Comparison of ENCODE assay signal across 9 cellular contexts in the genomic region with DNA sequence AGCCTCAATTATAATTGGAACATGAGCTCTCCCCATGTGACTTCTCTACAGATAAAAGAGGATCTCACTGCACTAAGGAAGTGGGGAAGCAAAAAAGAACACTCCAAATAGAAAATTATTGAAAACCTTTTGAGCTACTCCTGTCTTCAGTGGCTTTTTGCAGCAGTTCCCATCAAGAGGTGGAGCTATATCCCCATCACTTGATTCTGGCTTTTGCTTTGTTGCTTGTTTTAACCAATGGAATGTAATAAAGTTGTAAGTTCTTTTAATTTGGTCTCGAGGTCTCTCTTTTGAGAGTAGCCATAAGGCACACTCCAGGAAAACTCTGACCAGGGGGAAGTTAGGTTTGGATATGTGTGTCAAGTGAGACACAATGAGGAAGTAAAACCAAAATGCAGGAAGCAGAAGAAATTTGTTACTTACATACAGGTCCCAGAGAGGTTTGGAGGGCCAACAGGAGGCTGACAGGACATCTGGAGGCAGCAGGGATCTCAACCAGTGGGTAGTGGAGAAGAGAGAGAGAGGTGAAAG.
A peak's percentile ranks its signal among the peaks of the same experiment; 100 is the strongest.
DNase-seq lines count a peak whose midpoint lies in the region; ATAC-seq, FAIRE-seq and TF ChIP-seq lines count a peak whose summit lies in the region.
"Had no signal": no experiment of that assay in that cellular context is flagged by ENCODE, and none has a peak within 500 bp of the region (broad histone marks: within the 10 kb centered on the region; RNA-seq: fewer than 3 reads in every experiment).

No MANE protein-coding gene starts in this region.

- H3K27ac Mint-ChIP-seq in activated CD4-positive, alpha-beta memory T cell treated with anti-CD3 and anti-CD28 coated beads for 36 hours, result no peak overlapping the region
- no peak overlapping the region for H3K27ac Mint-ChIP-seq in activated CD4-positive, alpha-beta T cell treated with anti-CD3 and anti-CD28 coated beads for 36 hours

- no peaks in the 10 kb centered on the region for H3K9me3 Mint-ChIP-seq in activated CD4-positive, alpha-beta memory T cell treated with anti-CD3 and anti-CD28 coated beads for 36 hours
- H3K9me3 Mint-ChIP-seq in activated CD4-positive, alpha-beta T cell treated with anti-CD3 and anti-CD28 coated beads for 36 hours (ENCODE audit: low read depth), result no peaks in the 10 kb centered on the region

- no peaks in the 10 kb centered on the region for H3K27me3 Mint-ChIP-seq in activated CD4-positive, alpha-beta memory T cell treated with anti-CD3 and anti-CD28 coated beads for 36 hours
- H3K27me3 Mint-ChIP-seq in activated CD4-positive, alpha-beta T cell treated with anti-CD3 and anti-CD28 coated beads for 36 hours, result peaks cover 12% of the 10 kb centered on the region

- POLR2A ChIA-PET in GM12878 (lab: Charles Lee), result no interaction called here
- POLR2A ChIA-PET in activated CD4-positive, alpha-beta memory T cell treated with anti-CD3 and anti-CD28 coated beads for 36 hours (lab: Charles Lee), result no interaction called here
- POLR2A ChIA-PET in activated CD4-positive, alpha-beta T cell treated with anti-CD3 and anti-CD28 coated beads for 36 hours (lab: Charles Lee), result no interaction called here

- no peaks in the 10 kb centered on the region for H3K27me3 ChIP-seq in GM12878 (replicated peaks in 1 of 2; ENCODE audit: control insufficient read depth in 2 of 2, insufficient read depth in 2 of 2, low read length in 1 of 2)

- SMC1A ChIA-PET in GM12878 (lab: Charles Lee; ENCODE audit: uncharacterized antibody, unreplicated experiment), result no interaction called here

- no peaks in the 10 kb centered on the region for H3K4me1 Mint-ChIP-seq in activated CD4-positive, alpha-beta memory T cell treated with anti-CD3 and anti-CD28 coated beads for 36 hours (ENCODE audit: low read depth)
- no peaks in the 10 kb centered on the region for H3K4me1 Mint-ChIP-seq in activated CD4-positive, alpha-beta T cell treated with anti-CD3 and anti-CD28 coated beads for 36 hours

- in situ Hi-C loops in Caki2 (cut with HindIII; ENCODE audit: low pct_unique_long_range_greater_than_20kb, low sequenced_read_pairs), result no loop called here
- in situ Hi-C loops in GM12878 (cut with MboI), result no loop called here

- no peak overlapping the region for H3K4me3 ChIP-seq in GM12878

- TF ChIP-seq CTCF in GM12878 (IDR thresholded peaks at IDR 0.05 in 2 of 3, conservative IDR thresholded peaks at IDR 0.05 in 1 of 3; ENCODE audit: control insufficient read depth in 2 of 3, extremely low read depth in 1 of 3, insufficient read depth in 1 of 3, low read depth in 3 of 3, low read length in 3 of 3), result no peak

- no peaks in the 10 kb centered on the region for H3K36me3 Mint-ChIP-seq in activated CD4-positive, alpha-beta memory T cell treated with anti-CD3 and anti-CD28 coated beads for 36 hours
- no peaks in the 10 kb centered on the region for H3K36me3 Mint-ChIP-seq in activated CD4-positive, alpha-beta T cell treated with anti-CD3 and anti-CD28 coated beads for 36 hours (ENCODE audit: low read depth)

- H3K36me3 ChIP-seq in GM12878 (ENCODE audit: control insufficient read depth in 2 of 2, insufficient read depth in 2 of 2, low read length in 1 of 2), result no peaks in the 10 kb centered on the region

- no peaks in the 10 kb centered on the region for H3K9me3 ChIP-seq in GM12878 (replicated peaks; ENCODE audit: control insufficient read depth, insufficient read depth, low read length)

- no peak overlapping the region for H3K27ac ChIP-seq in GM12878 (ENCODE audit: control insufficient read depth, insufficient read depth)

- TF ChIP-seq EP300 in GM12878 (IDR thresholded peaks at IDR 0.05; ENCODE audit: borderline replicate concordance in 1 of 2, control insufficient read depth in 1 of 2, low read depth in 2 of 2, low read length in 2 of 2), result no peak

- no TSS peak for BruUV-seq in GM12878 (replicated peaks; lab: Mats Ljungman, UMichigan)

- CTCF ChIA-PET in GM12878 (lab: Yijun Ruan, JAX), result interaction anchor here (0.6 to 0.7 kb wide), 2 partner anchors 91 to 136 kb away, joined by 3 read pairs; no protein-coding TSS in a partner anchor
- CTCF ChIA-PET in activated CD4-positive, alpha-beta memory T cell treated with anti-CD3 and anti-CD28 coated beads for 36 hours (lab: Charles Lee), result no interaction called here
- CTCF ChIA-PET in activated CD4-positive, alpha-beta T cell treated with anti-CD3 and anti-CD28 coated beads for 36 hours (lab: Charles Lee), result interaction anchor here (0.6 kb wide), 1 partner anchor 256 kb away, joined by 4 read pairs; no protein-coding TSS in a partner anchor

- 0% methylated on average over 1 of the region's 1 CpG for WGBS in GM12878 (ENCODE audit: insufficient coverage, insufficient replicate concordance, low lambda C conversion rate, missing lambda C conversion rate)

- FAIRE-seq in GM12878 (lab: Jason Lieb, UNC), result no peak

- intact Hi-C loops in GM12878 (cut with micrococcal nuclease; ENCODE audit: unreplicated experiment), result no loop called here
- intact Hi-C loops in activated CD4-positive, alpha-beta memory T cell treated with anti-CD3 and anti-CD28 coated beads for 36 hours (cut with micrococcal nuclease), result no loop called here
- intact Hi-C loops in activated CD4-positive, alpha-beta T cell treated with anti-CD3 and anti-CD28 coated beads for 36 hours (cut with DNase I, micrococcal nuclease), result no loop called here

- H3K4me3 Mint-ChIP-seq in activated CD4-positive, alpha-beta memory T cell treated with anti-CD3 and anti-CD28 coated beads for 36 hours, result no peak overlapping the region
- no peak overlapping the region for H3K4me3 Mint-ChIP-seq in activated CD4-positive, alpha-beta T cell treated with anti-CD3 and anti-CD28 coated beads for 36 hours

- RAD21 ChIA-PET in GM12878 (lab: Charles Lee; ENCODE audit: unreplicated experiment), result no interaction called here

- no peaks in the 10 kb centered on the region for H3K79me2 ChIP-seq in GM12878 (ENCODE audit: control insufficient read depth, insufficient read depth, low read length)

- no peak overlapping the region for H3K4me2 ChIP-seq in GM12878 (ENCODE audit: control insufficient read depth, insufficient read depth)

- H2AFZ ChIP-seq in GM12878 (ENCODE audit: control insufficient read depth, low read depth, low read length), result no peak overlapping the region

- TF ChIP-seq RAD21 in GM12878 (IDR thresholded peaks at IDR 0.05; ENCODE audit: insufficient read depth, low read depth, low read length), result 0 out of 2 replicates have a peak, but pooled peaks have one; percentile 26

- no peak for TF ChIP-seq POLR2A in GM12878 (IDR thresholded peaks at IDR 0.05; ENCODE audit: low read depth, low read length)

- H3K9ac ChIP-seq in GM12878 (ENCODE audit: control insufficient read depth, insufficient read depth, low read length), result no peak overlapping the region

- peak; percentile 28 for DNase-seq in Caki2 (ENCODE audit: low read depth)
- peak; percentile 44 for DNase-seq in HT1080 (ENCODE audit: low read depth)
- no peak for DNase-seq in GM12878 (ENCODE audit: low read depth, low spot score)
- DNase-seq in left lobe of liver (ENCODE audit: low spot score), result no peak
- no peak for DNase-seq in activated CD4-positive, alpha-beta memory T cell treated with anti-CD3 and anti-CD28 coated beads for 36 hours
- no peak for DNase-seq in activated CD4-positive, alpha-beta T cell treated with anti-CD3 and anti-CD28 coated beads for 36 hours
- DNase-seq in NCI-H1694 (lab: John Stamatoyannopoulos, UW), result no peak
- DNase-seq: NCI-H2227 treated with DMSO at 0.1 percent for 48 hours had no signal

- peaks cover 11% of the 10 kb centered on the region for H3K4me1 ChIP-seq in GM12878 (ENCODE audit: control insufficient read depth, insufficient read depth, low read length)

- no peaks in the 10 kb centered on the region for H4K20me1 ChIP-seq in GM12878 (ENCODE audit: control insufficient read depth, insufficient read depth)

- ATAC-seq in GM12878, result peak; percentile 61
- peak; percentile 18 for ATAC-seq in left lobe of liver
- ATAC-seq in activated CD4-positive, alpha-beta T cell treated with anti-CD3 and anti-CD28 coated beads for 36 hours, result no peak
- ATAC-seq in GM18868 (IDR thresholded peaks at IDR 0.05; ENCODE audit: unreplicated experiment), result no peak

TF ChIP-seq in GM12878, 131 proteins besides CTCF, POLR2A, EP300 and RAD21 (continues in another document):
- TF ChIP-seq MYB (IDR thresholded peaks at IDR 0.05; ENCODE audit: borderline replicate concordance, low read depth, low read length), result no peak
- TF ChIP-seq, protein P1, sequence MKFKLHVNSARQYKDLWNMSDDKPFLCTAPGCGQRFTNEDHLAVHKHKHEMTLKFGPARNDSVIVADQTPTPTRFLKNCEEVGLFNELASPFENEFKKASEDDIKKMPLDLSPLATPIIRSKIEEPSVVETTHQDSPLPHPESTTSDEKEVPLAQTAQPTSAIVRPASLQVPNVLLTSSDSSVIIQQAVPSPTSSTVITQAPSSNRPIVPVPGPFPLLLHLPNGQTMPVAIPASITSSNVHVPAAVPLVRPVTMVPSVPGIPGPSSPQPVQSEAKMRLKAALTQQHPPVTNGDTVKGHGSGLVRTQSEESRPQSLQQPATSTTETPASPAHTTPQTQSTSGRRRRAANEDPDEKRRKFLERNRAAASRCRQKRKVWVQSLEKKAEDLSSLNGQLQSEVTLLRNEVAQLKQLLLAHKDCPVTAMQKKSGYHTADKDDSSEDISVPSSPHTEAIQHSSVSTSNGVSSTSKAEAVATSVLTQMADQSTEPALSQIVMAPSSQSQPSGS (IDR thresholded peaks at IDR 0.05; ENCODE audit: low read length), result no peak
- TF ChIP-seq, protein P2, sequence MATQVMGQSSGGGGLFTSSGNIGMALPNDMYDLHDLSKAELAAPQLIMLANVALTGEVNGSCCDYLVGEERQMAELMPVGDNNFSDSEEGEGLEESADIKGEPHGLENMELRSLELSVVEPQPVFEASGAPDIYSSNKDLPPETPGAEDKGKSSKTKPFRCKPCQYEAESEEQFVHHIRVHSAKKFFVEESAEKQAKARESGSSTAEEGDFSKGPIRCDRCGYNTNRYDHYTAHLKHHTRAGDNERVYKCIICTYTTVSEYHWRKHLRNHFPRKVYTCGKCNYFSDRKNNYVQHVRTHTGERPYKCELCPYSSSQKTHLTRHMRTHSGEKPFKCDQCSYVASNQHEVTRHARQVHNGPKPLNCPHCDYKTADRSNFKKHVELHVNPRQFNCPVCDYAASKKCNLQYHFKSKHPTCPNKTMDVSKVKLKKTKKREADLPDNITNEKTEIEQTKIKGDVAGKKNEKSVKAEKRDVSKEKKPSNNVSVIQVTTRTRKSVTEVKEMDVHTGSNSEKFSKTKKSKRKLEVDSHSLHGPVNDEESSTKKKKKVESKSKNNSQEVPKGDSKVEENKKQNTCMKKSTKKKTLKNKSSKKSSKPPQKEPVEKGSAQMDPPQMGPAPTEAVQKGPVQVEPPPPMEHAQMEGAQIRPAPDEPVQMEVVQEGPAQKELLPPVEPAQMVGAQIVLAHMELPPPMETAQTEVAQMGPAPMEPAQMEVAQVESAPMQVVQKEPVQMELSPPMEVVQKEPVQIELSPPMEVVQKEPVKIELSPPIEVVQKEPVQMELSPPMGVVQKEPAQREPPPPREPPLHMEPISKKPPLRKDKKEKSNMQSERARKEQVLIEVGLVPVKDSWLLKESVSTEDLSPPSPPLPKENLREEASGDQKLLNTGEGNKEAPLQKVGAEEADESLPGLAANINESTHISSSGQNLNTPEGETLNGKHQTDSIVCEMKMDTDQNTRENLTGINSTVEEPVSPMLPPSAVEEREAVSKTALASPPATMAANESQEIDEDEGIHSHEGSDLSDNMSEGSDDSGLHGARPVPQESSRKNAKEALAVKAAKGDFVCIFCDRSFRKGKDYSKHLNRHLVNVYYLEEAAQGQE (IDR thresholded peaks at IDR 0.05; ENCODE audit: low read depth, low read length), result no peak

Comparison
In these comparisons a context has a peak if more than half of its experiments do, and no peak if none do; other contexts are left out.
1. DNase-seq: peak in Caki2 (single experiment) and HT1080 (single experiment); none in GM12878 (single experiment), left lobe of liver (single experiment), activated CD4-positive, alpha-beta memory T cell treated with anti-CD3 and anti-CD28 coated beads for 36 hours (single experiment), activated CD4-positive, alpha-beta T cell treated with anti-CD3 and anti-CD28 coated beads for 36 hours (single experiment) and NCI-H1694 (single experiment).
2. ATAC-seq: peak in GM12878 (single experiment) and left lobe of liver (single experiment); none in activated CD4-positive, alpha-beta T cell treated with anti-CD3 and anti-CD28 coated beads for 36 hours (single experiment) and GM18868 (single experiment).